ENCODE assay signal across 25 cellular contexts in genomic region chr5:178502401-178503100, GRCh38.
DNase-seq lines count a peak whose midpoint lies in the region; ATAC-seq and TF ChIP-seq lines count a peak whose summit lies in the region.
"Had no signal": no experiment of that assay in that cellular context is flagged by ENCODE, and none has a peak within 500 bp of the region (broad histone marks: within the 10 kb centered on the region; RNA-seq: fewer than 3 reads in every experiment).

No MANE protein-coding gene starts in this region.

- H3K9ac ChIP-seq in PC-3 (ENCODE audit: low read length): no peak overlapping the region

- no peak for TF ChIP-seq POLR2A in esophagus squamous epithelium (IDR thresholded peaks at IDR 0.05)

- H3K9me3 ChIP-seq in PC-3 (ENCODE audit: low read length) (no peaks in the 10 kb centered on the region), esophagus squamous epithelium (no peaks in the 10 kb centered on the region)
- H3K9me3 ChIP-seq: BE2C, neutrophil, psoas muscle had no signal

- DNase-seq in AG08395 (ENCODE audit: low spot score) (peak; percentile 85), H4 (ENCODE audit: low spot score) (peak; percentile 81), PC-3 (peak; percentile 33), iris pigment epithelial cell (ENCODE audit: low read depth) (peak; percentile 12), DMS53 treated with DMSO at 0.1 percent for 48 hours (lab: John Stamatoyannopoulos, UW; ENCODE audit: unreplicated experiment) (no peak), esophagus squamous epithelium (lab: John Stamatoyannopoulos, UW) (no peak)
- DNase-seq in stimulated activated CD4-positive, alpha-beta T cell treated with anti-CD3 and anti-CD28 coated beads, Interleukin-1b, Interleukin-23, amount 100 ng/mL, for 48 hours: no peak
- DNase-seq in activated CD4-positive, alpha-beta T cell treated with anti-CD3 and anti-CD28 coated beads for 48 hours: no peak
- DNase-seq: activated CD8-positive, alpha-beta T cell treated with anti-CD3 and anti-CD28 coated beads for 36 hours; activated effector memory CD4-positive, alpha-beta T cell treated with anti-CD3 and anti-CD28 coated beads, Interleukin-2, amount 50 U/mL, for 16 hours; activated naive CD8-positive, alpha-beta T cell treated with anti-CD3 and anti-CD28 coated beads, Interleukin-2, amount 10 ng/mL, durations not matched to agents 7 days and 5 days; BE2C; dermis blood vessel endothelial cell; Karpas-422; left colon; mesendoderm; NCI-H1105 treated with DMSO at 0.1 percent for 48 hours; NCI-H2029 treated with DMSO at 0.1 percent for 48 hours; NCI-H2227 treated with DMSO at 0.1 percent for 48 hours; psoas muscle; stimulated activated CD4-positive, alpha-beta T cell treated with anti-CD3 and anti-CD28 coated beads, Interleukin-2, amount 100 ng/mL, for 24 hours; T-helper 9 cell had no signal

- H3K36me3 ChIP-seq in PC-3 (ENCODE audit: low read depth, low read length) (no peaks in the 10 kb centered on the region), esophagus squamous epithelium (no peaks in the 10 kb centered on the region)
- H3K36me3 ChIP-seq: BE2C, neutrophil had no signal

- H3K27me3 ChIP-seq in PC-3 (ENCODE audit: low read length) (peaks cover 8% of the 10 kb centered on the region), esophagus squamous epithelium (no peaks in the 10 kb centered on the region)
- H3K27me3 ChIP-seq: BE2C, neutrophil had no signal

- no peaks in the 10 kb centered on the region for H3K79me2 ChIP-seq in PC-3 (ENCODE audit: low read length)

- 75 to 85% methylated on average over 14 to 21 of the region's 21 CpGs for WGBS in esophagus squamous epithelium, 2 donors

- POLR2A ChIA-PET in PC-3 (lab: Charles Lee; ENCODE audit: unreplicated experiment): no interaction called here

- H3K4me3 ChIP-seq in PC-3 (ENCODE audit: low read length): no peak overlapping the region
- no peak overlapping the region for H3K4me3 ChIP-seq in esophagus squamous epithelium
- H3K4me3 ChIP-seq: A549, psoas muscle had no signal

- no peak overlapping the region for H2AFZ ChIP-seq in PC-3 (ENCODE audit: low read length)

- H3F3A ChIP-seq in PC-3 (ENCODE audit: low read length, unreplicated experiment): no peaks in the 10 kb centered on the region

- H3K9me2 ChIP-seq in PC-3 (replicated peaks; ENCODE audit: low read length): no peaks in the 10 kb centered on the region

- no TSS peak for BruUV-seq in PC-3 (replicated peaks; lab: Mats Ljungman, UMichigan)

- TF ChIP-seq CTCF in PC-3 (conservative IDR thresholded peaks at IDR 0.05; ENCODE audit: low read depth, low read length): no peak
- no peak for TF ChIP-seq CTCF in esophagus squamous epithelium (IDR thresholded peaks at IDR 0.05)

- intact Hi-C loops in PC-3 (cut with micrococcal nuclease) (no loop called here), esophagus squamous epithelium (cut with DNase I) (no loop called here)

- no peaks in the 10 kb centered on the region for H3K4me1 ChIP-seq in PC-3 (ENCODE audit: insufficient read depth, low read length)
- H3K4me1 ChIP-seq in esophagus squamous epithelium: no peaks in the 10 kb centered on the region
- H3K4me1 ChIP-seq: A549, BE2C, psoas muscle had no signal

- no peak overlapping the region for H3K27ac ChIP-seq in PC-3 (ENCODE audit: low read length)
- H3K27ac ChIP-seq in esophagus squamous epithelium: no peak overlapping the region
- H3K27ac ChIP-seq: A549, neutrophil, psoas muscle had no signal

- no peaks in the 10 kb centered on the region for H4K20me1 ChIP-seq in PC-3 (ENCODE audit: low read length)

- CTCF ChIA-PET in PC-3 (lab: Charles Lee): no interaction called here

- H3K4me2 ChIP-seq in PC-3 (ENCODE audit: low read length): no peak overlapping the region
- H3K4me2 ChIP-seq: A549 had no signal

- no peak for ATAC-seq in PC-3
- ATAC-seq: A549; activated CD4-positive, CD25-positive, alpha-beta regulatory T cell treated with anti-CD3 and anti-CD28 coated beads, Interleukin-2, amount 50 U/mL, for 24 hours; activated CD8-positive, alpha-beta T cell treated with anti-CD3 and anti-CD28 coated beads for 36 hours; left colon; psoas muscle had no signal

Comparison
In these comparisons a context has a peak if more than half of its experiments do, and no peak if none do; other contexts are left out.
1. DNase-seq: peak in AG08395 (single experiment), H4 (single experiment), PC-3 (single experiment) and iris pigment epithelial cell (single experiment); none in DMS53 treated with DMSO at 0.1 percent for 48 hours (single experiment), stimulated activated CD4-positive, alpha-beta T cell treated with anti-CD3 and anti-CD28 coated beads, Interleukin-1b, Interleukin-23, amount 100 ng/mL, for 48 hours (single experiment), activated CD4-positive, alpha-beta T cell treated with anti-CD3 and anti-CD28 coated beads for 48 hours (single experiment) and esophagus squamous epithelium (single experiment).